10 cellular contexts compared by ENCODE assay signal in the genomic region with DNA sequence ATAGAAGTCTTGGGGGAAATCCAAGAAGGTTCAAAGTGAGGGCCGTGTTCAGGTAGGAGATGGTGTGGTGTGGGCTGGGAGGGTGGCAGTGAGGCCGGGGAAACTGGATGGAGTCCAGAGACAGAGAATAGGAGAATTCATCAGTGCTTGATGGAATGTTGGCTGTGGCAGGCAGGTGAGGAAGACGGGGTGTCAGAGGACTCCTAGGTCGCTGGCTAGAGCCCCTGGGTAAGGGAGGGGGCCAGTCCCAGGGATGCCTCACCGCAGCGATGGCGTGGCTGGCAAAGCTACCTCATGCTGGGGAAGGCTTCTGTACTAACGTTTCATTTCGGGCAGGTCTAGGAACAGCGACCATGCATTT.
DNase-seq lines count a peak whose midpoint lies in the region; ATAC-seq and TF ChIP-seq lines count a peak whose summit lies in the region.
"Had no signal": no experiment of that assay in that cellular context is flagged by ENCODE, and none has a peak within 500 bp of the region (broad histone marks: within the 10 kb centered on the region; RNA-seq: fewer than 3 reads in every experiment).

No MANE protein-coding gene starts in this region.

- H4K8ac ChIP-seq in IMR-90 (ENCODE audit: low read depth in 2 of 2, low read length in 2 of 2) = no peak overlapping the region

- in situ Hi-C loops in IMR-90 (cut with MboI; ENCODE audit: low sequenced_read_pairs) = no loop called here

- H2BK120ac ChIP-seq in IMR-90 (ENCODE audit: low read depth, low read length) = no peak overlapping the region

- H3K27ac ChIP-seq in A673 (ENCODE audit: low read depth, low read length, poor library complexity, severe bottlenecking) = no peak overlapping the region
- H3K27ac ChIP-seq in IMR-90 (ENCODE audit: insufficient read depth, low read length) = no peak overlapping the region
- peak overlapping the region in 55 of 59 donors; percentile 19 to 96 (median 80) for H3K27ac ChIP-seq in dorsolateral prefrontal cortex

- H4K5ac ChIP-seq in IMR-90 (ENCODE audit: low read depth, low read length) = no peak overlapping the region

- POLR2A ChIA-PET in A673 (lab: Charles Lee; ENCODE audit: low non-redundant PET) = no interaction called here
- POLR2A ChIA-PET in IMR-90 (lab: Charles Lee; ENCODE audit: unreplicated experiment) = no interaction called here
- POLR2A ChIA-PET in naive thymus-derived CD8-positive, alpha-beta T cell (lab: Charles Lee) = interaction anchor here (1.2 kb wide), 1 partner anchor 104 kb away, joined by 4 read pairs; no protein-coding TSS in a partner anchor

- H3K4ac ChIP-seq in IMR-90 (ENCODE audit: low read depth, low read length) = no peak overlapping the region

- no peak overlapping the region for H3K23ac ChIP-seq in IMR-90 (ENCODE audit: low read depth, low read length)

- H3K4me2 ChIP-seq in IMR-90 (ENCODE audit: low read depth, low read length) = peak overlapping the region; percentile 69

- peaks cover 0 to 3% (median 0%) of the 10 kb centered on the region in 9 donors for H3K9me3 Mint-ChIP-seq in naive thymus-derived CD8-positive, alpha-beta T cell
- H3K9me3 Mint-ChIP-seq: dendritic cell treated with granulocyte-macrophage colony-stimulating factor and Interleukin-4, amounts not matched to agents 40 ng/mL and 50 ng/mL, for 4 days had no signal

- peaks cover 3 to 15% (median 11%) of the 10 kb centered on the region in 4 donors for H3K4me1 Mint-ChIP-seq in naive thymus-derived CD8-positive, alpha-beta T cell

- H3K9me3 ChIP-seq in A673 (ENCODE audit: low read depth, low read length, poor library complexity, severe bottlenecking) (no peaks in the 10 kb centered on the region), IMR-90 (ENCODE audit: control insufficient read depth, insufficient read depth, low read length) (no peaks in the 10 kb centered on the region)

- no peak overlapping the region for H2AK9ac ChIP-seq in IMR-90 (replicated peaks; ENCODE audit: low read depth, low read length, poor library complexity)

- WGBS in IMR-90 (ENCODE audit: extremely low coverage in 2 of 2, insufficient read length in 1 of 2), 2 experiments = 27% methylated on average over 4 of the region's 10 CpGs; no CpG with 5 or more reads in 1 of the 2 experiments

- no peak overlapping the region for H3K27ac Mint-ChIP-seq in naive thymus-derived CD8-positive, alpha-beta T cell
- H3K27ac Mint-ChIP-seq: dendritic cell treated with granulocyte-macrophage colony-stimulating factor and Interleukin-4, amounts not matched to agents 40 ng/mL and 50 ng/mL, for 4 days had no signal

- dilution Hi-C loops in IMR-90 (cut with HindIII; ENCODE audit: low sequenced_read_pairs, unreplicated experiment) = no loop called here

- no peak for DNase-seq in A673 (ENCODE audit: low spot score)
- no peak for DNase-seq in IMR-90
- no peak for DNase-seq in dorsolateral prefrontal cortex
- no peak for DNase-seq in naive thymus-derived CD8-positive, alpha-beta T cell
- no peak for DNase-seq in sciatic nerve (ENCODE audit: low spot score)
- DNase-seq in pons (ENCODE audit: low spot score) = no peak
- no peak for DNase-seq in NCI-H82 treated with DMSO at 0.1 percent for 48 hours (lab: John Stamatoyannopoulos, UW; ENCODE audit: unreplicated experiment)

- ATAC-seq in IMR-90 (ENCODE audit: low read depth) = no peak
- ATAC-seq in naive thymus-derived CD8-positive, alpha-beta T cell = peak; percentile 25 to 30
- no peak for ATAC-seq in sciatic nerve
- no peak for ATAC-seq in GM19328 (IDR thresholded peaks at IDR 0.05; ENCODE audit: unreplicated experiment)

- peak overlapping the region; percentile 67 for H2AFZ ChIP-seq in IMR-90 (replicated peaks; ENCODE audit: low read length, poor library complexity)

- peak overlapping the region; percentile 57 to 87 (median 77) for H3K4me3 Mint-ChIP-seq in naive thymus-derived CD8-positive, alpha-beta T cell
- H3K4me3 Mint-ChIP-seq: dendritic cell treated with granulocyte-macrophage colony-stimulating factor and Interleukin-4, amounts not matched to agents 40 ng/mL and 50 ng/mL, for 4 days had no signal

- H3K36me3 ChIP-seq in A673 (ENCODE audit: insufficient read depth, low read length, poor library complexity, severe bottlenecking) (no peaks in the 10 kb centered on the region), IMR-90 (ENCODE audit: control insufficient read depth, insufficient read depth, low read length) (no peaks in the 10 kb centered on the region)

- no peak for TF ChIP-seq POLR2A in IMR-90 (IDR thresholded peaks at IDR 0.05; ENCODE audit: low read depth, low read length)

- H3K14ac ChIP-seq in IMR-90 (replicated peaks; ENCODE audit: low read depth, low read length) = no peak overlapping the region

- H3K27me3 ChIP-seq in A673 (replicated peaks; ENCODE audit: insufficient read depth, low read depth, low read length, poor library complexity) (no peaks in the 10 kb centered on the region), IMR-90 (ENCODE audit: control insufficient read depth, insufficient read depth, low read length) (peaks cover 29% of the 10 kb centered on the region), dorsolateral prefrontal cortex (peaks cover 0 to 7% (median 0%) of the 10 kb centered on the region in 45 donors)

- H3K4me1 ChIP-seq in A673 (ENCODE audit: insufficient read depth, low read length, poor library complexity, severe bottlenecking) (peaks cover 16% of the 10 kb centered on the region), IMR-90 (ENCODE audit: control insufficient read depth, insufficient read depth, low read length) (peaks cover 7% of the 10 kb centered on the region; the same call in 1 of the 2 replicates)

- no peak overlapping the region for H3K18ac ChIP-seq in IMR-90 (ENCODE audit: low read depth, low read length)

- H3K79me1 ChIP-seq in IMR-90 (ENCODE audit: low read depth in 1 of 2, low read length in 2 of 2) = no peaks in the 10 kb centered on the region

- H2BK20ac ChIP-seq in IMR-90 (ENCODE audit: low read depth, low read length) = no peak overlapping the region

- H4K20me1 ChIP-seq in IMR-90 (ENCODE audit: insufficient read depth, low read length) = 0 out of 2 replicates have a peak, but pooled peaks cover 4% of the 10 kb centered on the region

- H2BK5ac ChIP-seq in IMR-90 (ENCODE audit: low read depth, low read length, poor library complexity, severe bottlenecking) = no peak overlapping the region

- TF ChIP-seq CTCF in A673 (conservative IDR thresholded peaks at IDR 0.05; ENCODE audit: low read depth, low read length) (no peak), IMR-90 (conservative IDR thresholded peaks at IDR 0.05; ENCODE audit: low read depth, low read length) (no peak), dorsolateral prefrontal cortex (IDR thresholded peaks at IDR 0.05 in 54 of 56, conservative IDR thresholded peaks at IDR 0.05 in 2 of 56; ENCODE audit: low read depth in 1 of 56, partially characterized antibody in 56 of 56) (no peak)

- no peak overlapping the region for H3K9ac ChIP-seq in IMR-90 (ENCODE audit: low read depth, low read length)

- H3K9me1 ChIP-seq in IMR-90 (ENCODE audit: insufficient read depth, low read length) = no peaks in the 10 kb centered on the region

- no peak overlapping the region for H4K91ac ChIP-seq in IMR-90 (ENCODE audit: insufficient read depth, low read depth, low read length)

- CTCF ChIA-PET in A673 (lab: Charles Lee) = no interaction called here
- CTCF ChIA-PET in IMR-90 (lab: Yijun Ruan, JAX) = no interaction called here

- BruUV-seq in A673 (replicated peaks; lab: Mats Ljungman, UMichigan) = no TSS peak
- no TSS peak for BruUV-seq in IMR-90 (replicated peaks; lab: Mats Ljungman, UMichigan)

- peaks cover 7 to 32% (median 13%) of the 10 kb centered on the region in 5 donors for H3K27me3 Mint-ChIP-seq in naive thymus-derived CD8-positive, alpha-beta T cell

- H3K56ac ChIP-seq in IMR-90 (ENCODE audit: extremely low read depth, insufficient read depth, low read length) = no peak overlapping the region

- H3K36me3 Mint-ChIP-seq in naive thymus-derived CD8-positive, alpha-beta T cell = no peaks in the 10 kb centered on the region

- TF ChIP-seq RAD21 in IMR-90 (IDR thresholded peaks at IDR 0.05; ENCODE audit: low read length) = no peak

- H2BK15ac ChIP-seq in IMR-90 (ENCODE audit: low read depth, low read length) = no peak overlapping the region

- intact Hi-C loops in A673 (cut with micrococcal nuclease; ENCODE audit: unreplicated experiment) (no loop called here), IMR-90 (cut with micrococcal nuclease) (no loop called here), dorsolateral prefrontal cortex (cut with DNase I) (no loop called here), sciatic nerve (cut with DNase I) (no loop called here)

- H3K4me3 ChIP-seq in A673 (ENCODE audit: low read depth, low read length, poor library complexity, severe bottlenecking) (peak overlapping the region; percentile 46), IMR-90 (ENCODE audit: insufficient read depth, low read depth, low read length) (no peak overlapping the region; the same call in 1 of the 2 replicates), dorsolateral prefrontal cortex (peak overlapping the region; percentile 21 to 74 (median 54))
- H3K4me3 ChIP-seq: lung had no signal

- no peak overlapping the region for H2AK5ac ChIP-seq in IMR-90 (ENCODE audit: low read depth, low read length)

TF ChIP-seq in IMR-90, 13 proteins besides CTCF, POLR2A, EP300 and RAD21 (continues in another document):
- TF ChIP-seq RCOR1 (IDR thresholded peaks at IDR 0.05; ENCODE audit: insufficient replicate concordance, low read length) (no peak), CEBPB (IDR thresholded peaks at IDR 0.05; ENCODE audit: low read depth, low read length) (no peak), MAFK (IDR thresholded peaks at IDR 0.05; ENCODE audit: low read depth, low read length) (no peak), SMC3 (IDR thresholded peaks at IDR 0.05; ENCODE audit: low read depth, low read length) (no peak), RFX5 (IDR thresholded peaks at IDR 0.05; ENCODE audit: low read depth, low read length) (no peak), BHLHE40 (IDR thresholded peaks at IDR 0.05; ENCODE audit: low read depth, low read length) (no peak), MXI1 (IDR thresholded peaks at IDR 0.05; ENCODE audit: borderline replicate concordance, low read depth, low read length) (no peak), MAZ (IDR thresholded peaks at IDR 0.05; ENCODE audit: borderline replicate concordance, low read depth, low read length) (no peak), NFE2L2 (IDR thresholded peaks at IDR 0.05; ENCODE audit: low read depth, low read length) (no peak), CHD1 (IDR thresholded peaks at IDR 0.05; ENCODE audit: low read depth, low read length) (no peak)
- TF ChIP-seq, protein P1, sequence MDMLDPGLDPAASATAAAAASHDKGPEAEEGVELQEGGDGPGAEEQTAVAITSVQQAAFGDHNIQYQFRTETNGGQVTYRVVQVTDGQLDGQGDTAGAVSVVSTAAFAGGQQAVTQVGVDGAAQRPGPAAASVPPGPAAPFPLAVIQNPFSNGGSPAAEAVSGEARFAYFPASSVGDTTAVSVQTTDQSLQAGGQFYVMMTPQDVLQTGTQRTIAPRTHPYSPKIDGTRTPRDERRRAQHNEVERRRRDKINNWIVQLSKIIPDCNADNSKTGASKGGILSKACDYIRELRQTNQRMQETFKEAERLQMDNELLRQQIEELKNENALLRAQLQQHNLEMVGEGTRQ (IDR thresholded peaks at IDR 0.05; ENCODE audit: low read depth, low read length) = no peak

Comparison
In these comparisons a context has a peak if more than half of its experiments do, and no peak if none do; other contexts are left out.
1. H3K27ac ChIP-seq: peak in dorsolateral prefrontal cortex (55 of 59); none in A673 (single experiment) and IMR-90 (single experiment).
2. ATAC-seq: peak in naive thymus-derived CD8-positive, alpha-beta T cell (2 of 2); none in IMR-90 (single experiment), sciatic nerve (single experiment) and GM19328 (single experiment).